ENCODE assay signal across 5 cellular contexts in genomic region chr1:25322127-25322526, GRCh38. TPM values are rescaled to one million over a fixed set of nuclear protein-coding genes. Genes with fewer than 3 reads are reported as not detected.
"Had no signal": no experiment of that assay in that cellular context is flagged by ENCODE, and none has a peak within 500 bp of the region (broad histone marks: within the 10 kb centered on the region; RNA-seq: fewer than 3 reads in every experiment).

No MANE protein-coding gene starts in this region.

RNA-seq across cellular contexts. Expression of gene RHD, which starts 49.8 kb away (rescaled TPM):
- total RNA-seq: M059J, PC-9, Right ventricle myocardium inferior, RPMI7951, SJCRH30 had no signal
